In the genomic region with DNA sequence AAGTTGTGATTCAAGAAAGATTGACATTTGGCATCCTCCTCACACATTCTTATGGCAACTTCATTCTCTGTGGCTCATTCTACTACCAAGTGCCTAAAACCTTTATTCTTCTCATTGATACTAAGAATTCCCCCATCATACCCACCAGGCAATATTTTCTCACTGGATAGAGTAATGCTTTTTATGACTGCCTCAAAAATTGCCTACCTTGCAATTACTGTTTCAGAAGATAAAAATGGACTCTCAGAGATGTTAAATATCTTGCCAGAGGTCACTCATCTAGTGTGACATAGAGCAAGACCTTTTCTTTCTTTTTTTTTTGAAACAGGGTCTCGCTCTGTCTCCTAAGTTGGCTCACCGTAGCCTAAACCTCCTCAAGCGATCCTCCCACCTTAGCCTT, we compare ENCODE assay signal across 25 cellular contexts.
"Had no signal": no experiment of that assay in that cellular context is flagged by ENCODE, and none has a peak within 500 bp of the region (broad histone marks: within the 10 kb centered on the region; RNA-seq: fewer than 3 reads in every experiment).

No MANE protein-coding gene starts in this region.

- H3K4me3 ChIP-seq: left lung, lower lobe of right lung, ovary, prostate gland, sigmoid colon, spleen, transverse colon, upper lobe of right lung had no signal

- H3K9me3 Mint-ChIP-seq: naive B cell; natural killer cell; stimulated activated naive CD8-positive, alpha-beta T cell treated with anti-CD3 and anti-CD28 coated beads, Interleukin-15, Interleukin-2, amounts not matched to agents 100 ng/mL and 50 ng/mL, for 24 hours had no signal

- ATAC-seq: left colon; left lung; lower lobe of right lung; natural killer cell; right cardiac atrium; stimulated activated effector memory CD8-positive, alpha-beta T cell treated with anti-CD3 and anti-CD28 coated beads, Interleukin-12 subunit alpha, Interleukin-12 subunit beta, amount 100 ng/mL, for 72 hours; upper lobe of right lung had no signal

- H3K27ac ChIP-seq: left lung, lower lobe of right lung, ovary, prostate gland, sigmoid colon, spleen, transverse colon, upper lobe of right lung had no signal

- FAIRE-seq: kidney, small intestine, urothelium cell line had no signal

- H3K27me3 Mint-ChIP-seq: stimulated activated naive CD8-positive, alpha-beta T cell treated with anti-CD3 and anti-CD28 coated beads, Interleukin-15, Interleukin-2, amounts not matched to agents 100 ng/mL and 50 ng/mL, for 24 hours had no signal

- DNase-seq: head of caudate nucleus; hippocampal formation; kidney; left colon; left lung; lower lobe of right lung; mammary epithelial cell; mesenchymal stem cell; naive B cell; natural killer cell; ovary; retina; right cardiac atrium; sigmoid colon; small intestine; spleen; stimulated activated CD4-positive, alpha-beta T cell treated with anti-CD3 and anti-CD28 coated beads, Interleukin-4, amount 100 ng/mL, for 24 hours; stimulated activated naive CD4-positive, alpha-beta T cell; substantia nigra; transverse colon; upper lobe of right lung had no signal

- H3K4me1 Mint-ChIP-seq: naive B cell; natural killer cell; stimulated activated effector memory CD8-positive, alpha-beta T cell treated with anti-CD3 and anti-CD28 coated beads, Interleukin-12 subunit alpha, Interleukin-12 subunit beta, amount 100 ng/mL, for 72 hours had no signal

- H3K4me1 ChIP-seq: left lung, lower lobe of right lung, prostate gland, sigmoid colon, spleen, transverse colon, upper lobe of right lung had no signal

- H3K27ac Mint-ChIP-seq: naive B cell; natural killer cell; stimulated activated effector memory CD8-positive, alpha-beta T cell treated with anti-CD3 and anti-CD28 coated beads, Interleukin-12 subunit alpha, Interleukin-12 subunit beta, amount 100 ng/mL, for 72 hours; stimulated activated naive CD8-positive, alpha-beta T cell treated with anti-CD3 and anti-CD28 coated beads, Interleukin-15, Interleukin-2, amounts not matched to agents 100 ng/mL and 50 ng/mL, for 24 hours had no signal

- H3K36me3 ChIP-seq: left lung, lower lobe of right lung, ovary, prostate gland, sigmoid colon, spleen, transverse colon, upper lobe of right lung had no signal

- H3K36me3 Mint-ChIP-seq: naive B cell; natural killer cell; stimulated activated effector memory CD8-positive, alpha-beta T cell treated with anti-CD3 and anti-CD28 coated beads, Interleukin-12 subunit alpha, Interleukin-12 subunit beta, amount 100 ng/mL, for 72 hours had no signal

- H3K9me3 ChIP-seq: left lung, lower lobe of right lung, ovary, prostate gland, sigmoid colon, spleen, transverse colon, upper lobe of right lung had no signal

- H3K27me3 ChIP-seq: left lung, ovary, sigmoid colon, spleen, transverse colon, upper lobe of right lung had no signal

- H3K4me3 Mint-ChIP-seq: naive B cell; natural killer cell; stimulated activated effector memory CD8-positive, alpha-beta T cell treated with anti-CD3 and anti-CD28 coated beads, Interleukin-12 subunit alpha, Interleukin-12 subunit beta, amount 100 ng/mL, for 72 hours; stimulated activated naive CD8-positive, alpha-beta T cell treated with anti-CD3 and anti-CD28 coated beads, Interleukin-15, Interleukin-2, amounts not matched to agents 100 ng/mL and 50 ng/mL, for 24 hours had no signal
